ENCODE assay signal across 11 cellular contexts in genomic region chr5:60010328-60010727, GRCh38.
A peak's percentile ranks its signal among the peaks of the same experiment; 100 is the strongest.
DNase-seq lines count a peak whose midpoint lies in the region; ATAC-seq and TF ChIP-seq lines count a peak whose summit lies in the region.
"Had no signal": no experiment of that assay in that cellular context is flagged by ENCODE, and none has a peak within 500 bp of the region (broad histone marks: within the 10 kb centered on the region; RNA-seq: fewer than 3 reads in every experiment).

No MANE protein-coding gene starts in this region.

- H3K9me3 Mint-ChIP-seq in WTC11 (no peaks in the 10 kb centered on the region), nephron progenitor cell (no peaks in the 10 kb centered on the region)
- H3K9me3 Mint-ChIP-seq in T-helper 2 cell treated with Interferon-gamma antibody and Interleukin-4, amounts not matched to agents 5 μg/mL and 100 μg/mL, for 36 hours = no peaks in the 10 kb centered on the region
- H3K9me3 Mint-ChIP-seq: nephron had no signal

- peak; percentile 37; the same call in 1 of the 3 replicates for TF ChIP-seq CTCF in GM12872 (IDR thresholded peaks at IDR 0.05; ENCODE audit: insufficient read depth, low read depth, low read length)
- TF ChIP-seq CTCF in LNCAP (IDR thresholded peaks at IDR 0.05) = peak; percentile 8; the same call in 1 of the 2 replicates
- TF ChIP-seq CTCF in WTC11 (IDR thresholded peaks at IDR 0.05) = no peak
- TF ChIP-seq CTCF in nephron progenitor cell (IDR thresholded peaks at IDR 0.05) = peak; percentile 37

- H3K4me3 Mint-ChIP-seq in WTC11 (no peak overlapping the region), nephron progenitor cell (no peak overlapping the region)
- H3K4me3 Mint-ChIP-seq in T-helper 2 cell treated with Interferon-gamma antibody and Interleukin-4, amounts not matched to agents 5 μg/mL and 100 μg/mL, for 36 hours = no peak overlapping the region
- H3K4me3 Mint-ChIP-seq: activated naive CD8-positive, alpha-beta T cell treated with anti-CD3 and anti-CD28 coated beads, Interleukin-2, amount 10 ng/mL, durations not matched to agents 7 days and 5 days; nephron had no signal

- H3K27ac Mint-ChIP-seq in WTC11 (no peak overlapping the region), nephron progenitor cell (no peak overlapping the region)
- H3K27ac Mint-ChIP-seq in T-helper 2 cell treated with Interferon-gamma antibody and Interleukin-4, amounts not matched to agents 5 μg/mL and 100 μg/mL, for 36 hours = no peak overlapping the region
- H3K27ac Mint-ChIP-seq: activated naive CD8-positive, alpha-beta T cell treated with anti-CD3 and anti-CD28 coated beads, Interleukin-2, amount 10 ng/mL, durations not matched to agents 7 days and 5 days; nephron had no signal

- H3K4me1 Mint-ChIP-seq in WTC11 (peaks cover 8% of the 10 kb centered on the region; the same call in 1 of the 2 replicates), nephron progenitor cell (no peaks in the 10 kb centered on the region)
- no peaks in the 10 kb centered on the region for H3K4me1 Mint-ChIP-seq in T-helper 2 cell treated with Interferon-gamma antibody and Interleukin-4, amounts not matched to agents 5 μg/mL and 100 μg/mL, for 36 hours (ENCODE audit: low read depth)
- H3K4me1 Mint-ChIP-seq: activated naive CD8-positive, alpha-beta T cell treated with anti-CD3 and anti-CD28 coated beads, Interleukin-2, amount 10 ng/mL, durations not matched to agents 7 days and 5 days; nephron had no signal

- DNase-seq in WTC11 (ENCODE audit: low spot score) (no peak), nephron progenitor cell (no peak), DMS114 treated with DMSO at 0.1 percent for 48 hours (lab: John Stamatoyannopoulos, UW; ENCODE audit: unreplicated experiment) (no peak)
- DNase-seq in NK-92 treated with Interleukin-12 subunit alpha and Interleukin-12 subunit beta, amount 100 ng/mL, for 24 hours (lab: John Stamatoyannopoulos, UW) = no peak
- DNase-seq in T-helper 2 cell treated with Interferon-gamma antibody and Interleukin-4, amounts not matched to agents 5 μg/mL and 100 μg/mL, for 36 hours (ENCODE audit: low spot score) = no peak
- DNase-seq: activated naive CD8-positive, alpha-beta T cell treated with anti-CD3 and anti-CD28 coated beads, Interleukin-2, amount 10 ng/mL, durations not matched to agents 7 days and 5 days; thyroid gland had no signal

- CTCF ChIA-PET in WTC11 (lab: Charles Lee) = no interaction called here

- no peaks in the 10 kb centered on the region for H3K36me3 Mint-ChIP-seq in WTC11
- no peaks in the 10 kb centered on the region for H3K36me3 Mint-ChIP-seq in nephron progenitor cell (ENCODE audit: low read depth)
- H3K36me3 Mint-ChIP-seq in T-helper 2 cell treated with Interferon-gamma antibody and Interleukin-4, amounts not matched to agents 5 μg/mL and 100 μg/mL, for 36 hours (ENCODE audit: low read depth) = no peaks in the 10 kb centered on the region
- H3K36me3 Mint-ChIP-seq: activated naive CD8-positive, alpha-beta T cell treated with anti-CD3 and anti-CD28 coated beads, Interleukin-2, amount 10 ng/mL, durations not matched to agents 7 days and 5 days had no signal

- ATAC-seq in WTC11 = peak; percentile 67
- ATAC-seq in HG03175 (IDR thresholded peaks at IDR 0.05; ENCODE audit: unreplicated experiment) = no peak

- H3K27me3 Mint-ChIP-seq in WTC11 (ENCODE audit: low read depth) (no peaks in the 10 kb centered on the region), nephron progenitor cell (ENCODE audit: low read depth, poor library complexity) (no peaks in the 10 kb centered on the region)
- no peaks in the 10 kb centered on the region for H3K27me3 Mint-ChIP-seq in T-helper 2 cell treated with Interferon-gamma antibody and Interleukin-4, amounts not matched to agents 5 μg/mL and 100 μg/mL, for 36 hours (ENCODE audit: low read depth)
- H3K27me3 Mint-ChIP-seq: activated naive CD8-positive, alpha-beta T cell treated with anti-CD3 and anti-CD28 coated beads, Interleukin-2, amount 10 ng/mL, durations not matched to agents 7 days and 5 days had no signal

- POLR2A ChIA-PET in WTC11 (lab: Charles Lee) = no interaction called here

TF ChIP-seq in WTC11, 78 proteins besides CTCF, POLR2A, EP300 and RAD21:
- no peak for TF ChIP-seq SMAD3 (CRISPR knock-in tag; IDR thresholded peaks at IDR 0.05; ENCODE audit: borderline replicate concordance)
- TF ChIP-seq ESRRA (CRISPR knock-in tag; IDR thresholded peaks at IDR 0.05; ENCODE audit: borderline replicate concordance) = no peak
- no peak for TF ChIP-seq NR3C1 (CRISPR knock-in tag; conservative IDR thresholded peaks at IDR 0.05; ENCODE audit: low read depth)
- no peak for TF ChIP-seq MAX (CRISPR knock-in tag; IDR thresholded peaks at IDR 0.05)
- TF ChIP-seq RELA (CRISPR knock-in tag; IDR thresholded peaks at IDR 0.05; ENCODE audit: borderline replicate concordance) = no peak
- TF ChIP-seq GRHL2 (CRISPR knock-in tag; IDR thresholded peaks at IDR 0.05; ENCODE audit: insufficient replicate concordance, severe bottlenecking) = no peak
- no peak for TF ChIP-seq ZNF423 (CRISPR knock-in tag; IDR thresholded peaks at IDR 0.05)
- no peak for TF ChIP-seq SMAD4 (CRISPR knock-in tag; IDR thresholded peaks at IDR 0.05)
- no peak for TF ChIP-seq E2F1 (CRISPR knock-in tag; IDR thresholded peaks at IDR 0.05)
- no peak for TF ChIP-seq ARID4B (CRISPR knock-in tag; IDR thresholded peaks at IDR 0.05; ENCODE audit: borderline replicate concordance)
